ENCODE assay signal across 9 cellular contexts in the genomic region with DNA sequence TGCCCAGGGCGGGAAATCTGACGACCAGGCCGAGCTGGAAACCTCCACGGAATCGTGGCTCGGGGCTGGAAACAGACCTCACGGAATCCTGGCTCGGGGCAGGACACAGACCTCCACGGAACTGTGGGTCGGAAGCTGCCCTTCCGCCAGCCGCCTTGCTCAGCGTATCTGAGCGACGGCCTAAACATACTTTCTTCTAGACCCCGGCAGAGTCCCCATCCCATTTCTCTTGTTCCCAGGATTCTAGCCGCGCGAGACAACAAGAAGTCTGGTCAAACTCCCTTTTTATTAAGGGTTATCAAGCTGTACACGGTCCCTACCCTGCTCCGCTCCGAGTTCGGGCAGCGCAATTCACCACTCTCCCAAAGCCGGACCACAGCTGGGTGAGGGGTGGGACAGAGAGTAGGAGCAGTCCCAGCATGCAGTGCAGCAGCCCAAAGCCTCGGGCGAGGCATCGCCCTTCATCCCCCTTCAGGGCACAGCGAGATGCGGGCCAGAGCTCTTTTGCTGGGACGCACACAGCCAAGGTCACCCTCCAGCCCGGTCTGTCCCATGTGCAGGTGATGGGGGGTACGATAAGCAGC. TPM values are rescaled to one million over a fixed set of nuclear protein-coding genes. Genes with fewer than 3 reads are reported as not detected.
DNase-seq lines count a peak whose midpoint lies in the region; ATAC-seq, FAIRE-seq and TF ChIP-seq lines count a peak whose summit lies in the region.
"Had no signal": no experiment of that assay in that cellular context is flagged by ENCODE, and none has a peak within 500 bp of the region (broad histone marks: within the 10 kb centered on the region; RNA-seq: fewer than 3 reads in every experiment).

No MANE protein-coding gene starts in this region.

- no peak for TF ChIP-seq RAD21 in A549 (conservative IDR thresholded peaks at IDR 0.05 in 1 of 2, IDR thresholded peaks at IDR 0.05 in 1 of 2)

- H3K27ac Mint-ChIP-seq in central memory CD8-positive, alpha-beta T cell (ENCODE audit: low read depth) = no peak overlapping the region

- no peak for TF ChIP-seq POLR2A in A549 (IDR thresholded peaks at IDR 0.05; ENCODE audit: low read length)

- 76% methylated on average over 22 of the region's 33 CpGs for WGBS in A549 (ENCODE audit: missing lambda C conversion rate)

- ATAC-seq in A549 = no peak
- no peak for ATAC-seq in central memory CD8-positive, alpha-beta T cell (replicated peaks; ENCODE audit: extremely low read depth, poor library complexity, severe bottlenecking)
- no peak for ATAC-seq in GM19328 (IDR thresholded peaks at IDR 0.05; ENCODE audit: unreplicated experiment)

- H3K4me1 ChIP-seq in A549 = peaks cover 30% of the 10 kb centered on the region
- peaks cover 25 to 27% of the 10 kb centered on the region in 2 donors for H3K4me1 ChIP-seq in mucosa of rectum (ENCODE audit: control insufficient read depth in 2 of 2, insufficient read depth in 2 of 2, low read length in 2 of 2)

- FAIRE-seq in A549 (lab: Jason Lieb, UNC) = no peak
- peak; percentile 13 for FAIRE-seq in HTR-8/SVneo (lab: Jason Lieb, UNC)

- no peak for TF ChIP-seq EP300 in A549 (IDR thresholded peaks at IDR 0.05)

- peak overlapping the region; percentile 56 to 68 for H3K9ac ChIP-seq in mucosa of rectum (ENCODE audit: low read depth in 1 of 2, low read length in 2 of 2)

- CTCF ChIA-PET in A549 (lab: Yijun Ruan, JAX) = interaction anchor here (0.7 to 7.3 kb wide), 9 partner anchors 20 to 80 kb away, joined by 3 to 79 read pairs (median 4); a partner anchor contains a TSS

- H3K9me3 ChIP-seq in A549 (no peaks in the 10 kb centered on the region), mucosa of rectum (ENCODE audit: control insufficient read depth in 2 of 2, low read length in 2 of 2) (no peaks in the 10 kb centered on the region)

- TF ChIP-seq CTCF in A549 (IDR thresholded peaks at IDR 0.05) = no peak

- H3K36me3 Mint-ChIP-seq in central memory CD8-positive, alpha-beta T cell (ENCODE audit: insufficient read depth) = peaks cover 38% of the 10 kb centered on the region

- H3K4me3 ChIP-seq in A549 (peak overlapping the region; percentile 65), mucosa of rectum (ENCODE audit: low read length in 2 of 2) (peak overlapping the region; percentile 71 to 74)

- H3K27me3 ChIP-seq in mucosa of rectum (ENCODE audit: control insufficient read depth in 2 of 2, insufficient read depth in 2 of 2, low read length in 2 of 2) = no peaks in the 10 kb centered on the region

- H3K27ac ChIP-seq in A549 (peak overlapping the region; percentile 92 to 95), mucosa of rectum (ENCODE audit: low read depth in 2 of 2, low read length in 2 of 2) (peak overlapping the region; percentile 87 to 90)

- peak overlapping the region; percentile 93 for H3K4me2 ChIP-seq in A549

- H3K4me3 Mint-ChIP-seq in central memory CD8-positive, alpha-beta T cell = peak overlapping the region; percentile 79

- peaks cover 41 to 46% of the 10 kb centered on the region in 2 donors for H3K36me3 ChIP-seq in mucosa of rectum (ENCODE audit: control insufficient read depth in 2 of 2, insufficient read depth in 2 of 2, low read length in 2 of 2)

- DNase-seq in A549 (ENCODE audit: low read depth in 1 of 2, low spot score in 1 of 2) (no peak), HTR-8/SVneo (ENCODE audit: insufficient read length, low spot score) (no peak), NOMO-1 (lab: John Stamatoyannopoulos, UW; ENCODE audit: unreplicated experiment in 2 of 2) (no peak), NCI-H1694 treated with DMSO at 0.1 percent for 48 hours (lab: John Stamatoyannopoulos, UW) (no peak), DMS153 treated with DMSO at 0.1 percent for 48 hours (lab: John Stamatoyannopoulos, UW; ENCODE audit: unreplicated experiment) (no peak)
- DNase-seq in central memory CD8-positive, alpha-beta T cell (ENCODE audit: low spot score in 2 of 2) = no peak
- DNase-seq: NK-92 treated with Interleukin-12 subunit alpha and Interleukin-12 subunit beta, amount 100 ng/mL, for 24 hours had no signal

- H3K4me1 Mint-ChIP-seq in central memory CD8-positive, alpha-beta T cell = peaks cover 13% of the 10 kb centered on the region

- POLR2A ChIA-PET in A549 (lab: Yijun Ruan, JAX) = interaction anchor here (0.6 to 3.8 kb wide), 9 partner anchors 8 to 76 kb away, joined by 3 to 25 read pairs (median 7); a partner anchor contains a TSS

- no peaks in the 10 kb centered on the region for H3K9me3 Mint-ChIP-seq in central memory CD8-positive, alpha-beta T cell

- no peaks in the 10 kb centered on the region for H3K27me3 Mint-ChIP-seq in central memory CD8-positive, alpha-beta T cell

TF ChIP-seq in A549, 52 proteins besides CTCF, POLR2A, EP300 and RAD21:
- no peak for TF ChIP-seq NR3C1 (IDR thresholded peaks at IDR 0.05)
- TF ChIP-seq, protein P1, sequence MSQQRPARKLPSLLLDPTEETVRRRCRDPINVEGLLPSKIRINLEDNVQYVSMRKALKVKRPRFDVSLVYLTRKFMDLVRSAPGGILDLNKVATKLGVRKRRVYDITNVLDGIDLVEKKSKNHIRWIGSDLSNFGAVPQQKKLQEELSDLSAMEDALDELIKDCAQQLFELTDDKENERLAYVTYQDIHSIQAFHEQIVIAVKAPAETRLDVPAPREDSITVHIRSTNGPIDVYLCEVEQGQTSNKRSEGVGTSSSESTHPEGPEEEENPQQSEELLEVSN (IDR thresholded peaks at IDR 0.05; ENCODE audit: borderline replicate concordance, low read depth) = peak; percentile 99
- TF ChIP-seq FOXS1 (CRISPR knock-in tag; IDR thresholded peaks at IDR 0.05) = no peak
- TF ChIP-seq BHLHE40 (IDR thresholded peaks at IDR 0.05; ENCODE audit: low read depth, low read length) = peak; percentile 70; the same call in 1 of the 2 replicates
- no peak for TF ChIP-seq ZC3H11A (IDR thresholded peaks at IDR 0.05)
- TF ChIP-seq, protein P2, sequence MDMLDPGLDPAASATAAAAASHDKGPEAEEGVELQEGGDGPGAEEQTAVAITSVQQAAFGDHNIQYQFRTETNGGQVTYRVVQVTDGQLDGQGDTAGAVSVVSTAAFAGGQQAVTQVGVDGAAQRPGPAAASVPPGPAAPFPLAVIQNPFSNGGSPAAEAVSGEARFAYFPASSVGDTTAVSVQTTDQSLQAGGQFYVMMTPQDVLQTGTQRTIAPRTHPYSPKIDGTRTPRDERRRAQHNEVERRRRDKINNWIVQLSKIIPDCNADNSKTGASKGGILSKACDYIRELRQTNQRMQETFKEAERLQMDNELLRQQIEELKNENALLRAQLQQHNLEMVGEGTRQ (IDR thresholded peaks at IDR 0.05) = no peak; the same call in 1 of the 2 replicates

RNA-seq across cellular contexts. Expression of a gene that starts 0.4 kb away (rescaled TPM):
- polyA plus RNA-seq in A549 (2011; rRNA removed) (62.5 and 71.0 TPM in 2 replicates), A549 (2017; fragmentation: RNase III; extraction: RNeasy Plus Mini Kit Qiagen cat#74134 plus additional on column Dnase treatment) (48.8 to 55.0 TPM (median 51.3 TPM) in 3 replicates)
- polyA plus RNA-seq in A549 (2012; cell fraction: cytosol; rRNA removed) = 61.8 and 63.4 TPM in 2 replicates
- 239 and 255 TPM in 2 replicates for polyA plus RNA-seq in A549 (2012; cell fraction: nucleus; rRNA removed)
- 120 and 146 TPM in 2 replicates for polyA minus RNA-seq in A549 (2011; rRNA and poly(A)+ RNA removed)

RNA-seq across cellular contexts. Expression of a gene that starts 10.2 kb away (rescaled TPM):
- 75.2 and 115 TPM in 2 replicates for polyA plus RNA-seq in A549 (2011; rRNA removed)
- 41.6 and 59.7 TPM in 2 replicates for polyA plus RNA-seq in A549 (2012; cell fraction: cytosol; rRNA removed)
- 86.1 and 103 TPM in 2 replicates for polyA plus RNA-seq in A549 (2012; cell fraction: nucleus; rRNA removed)
- polyA plus RNA-seq in A549 (2017; fragmentation: RNase III; extraction: RNeasy Plus Mini Kit Qiagen cat#74134 plus additional on column Dnase treatment) = 34.6 to 41.9 TPM (median 39.2 TPM) in 3 replicates
- polyA minus RNA-seq in A549 (2011; rRNA and poly(A)+ RNA removed) = 132 and 145 TPM in 2 replicates

RNA-seq across cellular contexts. Expression of a gene that starts 10.4 kb away (rescaled TPM):
- polyA plus RNA-seq in A549 (2011; rRNA removed) = 29.5 and 30.3 TPM in 2 replicates
- 12.3 and 14.2 TPM in 2 replicates for polyA plus RNA-seq in A549 (2012; cell fraction: cytosol; rRNA removed)
- polyA plus RNA-seq in A549 (2012; cell fraction: nucleus; rRNA removed) = 67.6 and 87.1 TPM in 2 replicates
- polyA plus RNA-seq in A549 (2017; fragmentation: RNase III; extraction: RNeasy Plus Mini Kit Qiagen cat#74134 plus additional on column Dnase treatment) = 17.7 to 25.1 TPM (median 23.2 TPM) in 3 replicates
- 25.2 and 26.1 TPM in 2 replicates for polyA minus RNA-seq in A549 (2011; rRNA and poly(A)+ RNA removed)

RNA-seq across cellular contexts. Expression of a gene that starts 12.6 kb away (rescaled TPM):
- polyA plus RNA-seq in A549 (2011; rRNA removed) (29.1 and 30.3 TPM in 2 replicates), A549 (2017; fragmentation: RNase III; extraction: RNeasy Plus Mini Kit Qiagen cat#74134 plus additional on column Dnase treatment) (18.8 to 21.2 TPM (median 19.0 TPM) in 3 replicates)
- 34.8 and 43.2 TPM in 2 replicates for polyA plus RNA-seq in A549 (2012; cell fraction: cytosol; rRNA removed)
- 61.1 and 66.1 TPM in 2 replicates for polyA plus RNA-seq in A549 (2012; cell fraction: nucleus; rRNA removed)
- 39.6 and 40.4 TPM in 2 replicates for polyA minus RNA-seq in A549 (2011; rRNA and poly(A)+ RNA removed)

RNA-seq across cellular contexts. Expression of a gene that starts 26.0 kb away (rescaled TPM):
- polyA plus RNA-seq in A549 (2011; rRNA removed) (8.7 and 10.0 TPM in 2 replicates), A549 (2017; fragmentation: RNase III; extraction: RNeasy Plus Mini Kit Qiagen cat#74134 plus additional on column Dnase treatment) (5.8 to 8.0 TPM (median 5.9 TPM) in 3 replicates)
- 6.2 and 6.5 TPM in 2 replicates for polyA plus RNA-seq in A549 (2012; cell fraction: cytosol; rRNA removed)
- polyA plus RNA-seq in A549 (2012; cell fraction: nucleus; rRNA removed) = 10.5 and 12.2 TPM in 2 replicates
- polyA minus RNA-seq in A549 (2011; rRNA and poly(A)+ RNA removed) = 7.2 and 9.3 TPM in 2 replicates
